Comparison of ENCODE assay signal across 8 cellular contexts in genomic region chr1:168225476-168226190, GRCh38. TPM values are rescaled to one million over a fixed set of nuclear protein-coding genes. Genes with fewer than 3 reads are reported as not detected.
DNase-seq lines count a peak whose midpoint lies in the region; ATAC-seq and TF ChIP-seq lines count a peak whose summit lies in the region.

TSS of gene SFT2D2 (plus strand) at chr1:168226004. CDS start at chr1:168226080, 76 bp downstream.

- peak within 1 kb of the TSS; percentile 93 for H3K4me3 Mint-ChIP-seq in activated T-cell treated with anti-CD3 and anti-CD28 coated beads, Interleukin-2, amount 50 U/mL, for 4 hours

- H2BK5ac ChIP-seq in IMR-90 (ENCODE audit: low read depth, low read length, poor library complexity, severe bottlenecking) = peak within 1 kb of the TSS; percentile 77

- H3K23ac ChIP-seq in IMR-90 (ENCODE audit: low read depth, low read length) = peak within 1 kb of the TSS; percentile 90

- peaks cover 48% of the 10 kb centered on the region for H3K4me1 Mint-ChIP-seq in activated T-cell treated with anti-CD3 and anti-CD28 coated beads, Interleukin-2, amount 50 U/mL, for 4 hours (ENCODE audit: low read depth)

- H3K9me3 ChIP-seq in IMR-90 (ENCODE audit: control insufficient read depth, insufficient read depth, low read length) (peaks cover 3% of the 10 kb centered on the region), Panc1 (ENCODE audit: control insufficient read depth, insufficient read depth, low read depth, low read length) (peaks cover 4% of the 10 kb centered on the region; the same call in 1 of the 2 replicates), esophagus muscularis mucosa (no peaks in the 10 kb centered on the region)

- dilution Hi-C loops in IMR-90 (cut with HindIII; ENCODE audit: low sequenced_read_pairs, unreplicated experiment) = no loop called here

- H3K79me1 ChIP-seq in IMR-90 (ENCODE audit: low read depth in 1 of 2, low read length in 2 of 2) = peaks cover 24 to 46% of the 10 kb centered on the region in 2 experiments

- H3K27me3 Mint-ChIP-seq in activated T-cell treated with anti-CD3 and anti-CD28 coated beads, Interleukin-2, amount 50 U/mL, for 4 hours (ENCODE audit: low read depth) = peaks cover 2% of the 10 kb centered on the region

- ATAC-seq in GM21526 (IDR thresholded peaks at IDR 0.05; ENCODE audit: low FRiP score, unreplicated experiment) = peak; percentile 72
- peak; percentile 95 for ATAC-seq in IMR-90 (ENCODE audit: low read depth)
- ATAC-seq in Panc1 = peak; percentile 97
- ATAC-seq in activated T-cell treated with anti-CD3 and anti-CD28 coated beads, Interleukin-2, amount 50 U/mL, for 4 hours = peak; percentile 94 to 95

- in situ Hi-C loops in IMR-90 (cut with MboI; ENCODE audit: low sequenced_read_pairs) (no loop called here), Panc1 (cut with HindIII; ENCODE audit: low pct_unique_long_range_greater_than_20kb, low sequenced_read_pairs) (no loop called here)

- H3K18ac ChIP-seq in IMR-90 (ENCODE audit: low read depth, low read length) = peak within 1 kb of the TSS; percentile 1; the same call in 1 of the 2 replicates

- DNase-seq in DMS 273 treated with DMSO at 0.1 percent for 48 hours (lab: John Stamatoyannopoulos, UW) (peak; percentile 54), IMR-90 (peak; percentile 67), Panc1 (ENCODE audit: low read depth, low spot score) (peak; percentile 42), esophagus muscularis mucosa (ENCODE audit: extremely low spot score) (peak; percentile 92), myocyte (ENCODE audit: low read depth) (peak; percentile 79)
- DNase-seq in activated T-cell treated with anti-CD3 and anti-CD28 coated beads, Interleukin-2, amount 50 U/mL, for 4 hours = peak; percentile 72
- DNase-seq in stimulated activated CD8-positive, alpha-beta memory T cell treated with anti-CD3 and anti-CD28 coated beads, Interleukin-7, amount 100 ng/mL, for 48 hours (ENCODE audit: extremely low read depth in 1 of 2, low read depth in 1 of 2) = peak; percentile 66 to 69

- WGBS in IMR-90 (ENCODE audit: extremely low coverage in 2 of 2, insufficient read length in 1 of 2), 2 experiments = 1% methylated on average over 41 of the region's 58 CpGs; no CpG with 5 or more reads in 1 of the 2 experiments
- WGBS in esophagus muscularis mucosa = under 1% methylated on average over 45 of the region's 58 CpGs

- peak within 1 kb of the TSS; percentile 94 for H2AK9ac ChIP-seq in IMR-90 (replicated peaks; ENCODE audit: low read depth, low read length, poor library complexity)

- intact Hi-C loops in IMR-90 (cut with micrococcal nuclease) = loop anchor here (2.0 to 5.0 kb wide), 4 partner anchors 45 to 505 kb away; partner anchors contain the start of genes DCAF6, MPC2 and MPZL1
- intact Hi-C loops in Panc1 (cut with micrococcal nuclease; ENCODE audit: unreplicated experiment) = no loop called here
- intact Hi-C loops in esophagus muscularis mucosa (cut with DNase I) = no loop called here

- peak within 1 kb of the TSS; percentile 86 for H3K27ac ChIP-seq in IMR-90 (ENCODE audit: insufficient read depth, low read length)
- H3K27ac ChIP-seq in Panc1 (ENCODE audit: low read length) = peak within 1 kb of the TSS; percentile 89
- peak within 1 kb of the TSS; percentile 89 to 96 (median 90) for H3K27ac ChIP-seq in esophagus muscularis mucosa (replicated peaks in 1 of 4)

- peaks cover 2% of the 10 kb centered on the region; the same call in 1 of the 2 replicates for H4K20me1 ChIP-seq in IMR-90 (ENCODE audit: insufficient read depth, low read length)

- BruUV-seq in IMR-90 (replicated peaks; lab: Mats Ljungman, UMichigan) (no TSS peak), Panc1 (replicated peaks; lab: Mats Ljungman, UMichigan) (TSS peak; percentile 98)

- H2BK20ac ChIP-seq in IMR-90 (ENCODE audit: low read depth, low read length) = no peak within 1 kb of the TSS

- CTCF ChIA-PET in IMR-90 (lab: Yijun Ruan, JAX) (no interaction called here), Panc1 (lab: Charles Lee) (interaction anchor here (0.5 kb wide), 1 partner anchor 81 kb away, joined by 6 read pairs; no protein-coding TSS in a partner anchor)

- peak within 1 kb of the TSS; percentile 85 for H3K4me3 ChIP-seq in IMR-90 (ENCODE audit: insufficient read depth, low read depth, low read length)
- peak within 1 kb of the TSS; percentile 85 for H3K4me3 ChIP-seq in Panc1 (ENCODE audit: low read depth in 2 of 2, low read length in 2 of 2)
- H3K4me3 ChIP-seq in esophagus muscularis mucosa = peak within 1 kb of the TSS; percentile 78 to 100 (median 95)

- peak within 1 kb of the TSS; percentile 91 for H3K9ac ChIP-seq in IMR-90 (ENCODE audit: low read depth, low read length)

- POLR2A ChIA-PET in IMR-90 (lab: Charles Lee; ENCODE audit: unreplicated experiment) = no interaction called here
- POLR2A ChIA-PET in Panc1 (lab: Charles Lee) = interaction anchor here (0.6 kb wide), 1 partner anchor 841 kb away, joined by 7 read pairs; no protein-coding TSS in a partner anchor

- H2BK15ac ChIP-seq in IMR-90 (ENCODE audit: low read depth, low read length) = peak within 1 kb of the TSS; percentile 41; the same call in 1 of the 3 replicates

- peak within 1 kb of the TSS; percentile 68 for H4K5ac ChIP-seq in IMR-90 (ENCODE audit: low read depth, low read length)

- peak within 1 kb of the TSS; percentile 77 for H4K91ac ChIP-seq in IMR-90 (ENCODE audit: insufficient read depth, low read depth, low read length)

- H3K27me3 ChIP-seq in IMR-90 (ENCODE audit: control insufficient read depth, insufficient read depth, low read length) = no peaks in the 10 kb centered on the region; the same call in 1 of the 2 replicates
- H3K27me3 ChIP-seq in Panc1 (ENCODE audit: control insufficient read depth, insufficient read depth, low read length) = no peaks in the 10 kb centered on the region
- no peaks in the 10 kb centered on the region for H3K27me3 ChIP-seq in esophagus muscularis mucosa

- H3K4me1 ChIP-seq in IMR-90 (ENCODE audit: control insufficient read depth, insufficient read depth, low read length) (peaks cover 3% of the 10 kb centered on the region), Panc1 (ENCODE audit: control insufficient read depth, insufficient read depth, low read length) (peaks cover 27% of the 10 kb centered on the region), esophagus muscularis mucosa (peaks cover 24 to 51% (median 47%) of the 10 kb centered on the region in 4 donors)

- peak within 1 kb of the TSS; percentile 88 to 95 for H4K8ac ChIP-seq in IMR-90 (ENCODE audit: low read depth in 2 of 2, low read length in 2 of 2)

- TF ChIP-seq RAD21 in IMR-90 (IDR thresholded peaks at IDR 0.05; ENCODE audit: low read length) = no peak

- peak within 1 kb of the TSS; percentile 52; the same call in 1 of the 2 replicates for H3K56ac ChIP-seq in IMR-90 (ENCODE audit: extremely low read depth, insufficient read depth, low read length)

- H2AK5ac ChIP-seq in IMR-90 (ENCODE audit: low read depth, low read length) = peak within 1 kb of the TSS; percentile 83

- TF ChIP-seq EP300 in esophagus muscularis mucosa (IDR thresholded peaks at IDR 0.05) = no peak

- TF ChIP-seq CTCF in IMR-90 (conservative IDR thresholded peaks at IDR 0.05; ENCODE audit: low read depth, low read length) (no peak), Panc1 (IDR thresholded peaks at IDR 0.05) (no peak), esophagus muscularis mucosa (IDR thresholded peaks at IDR 0.05) (no peak)

- TF ChIP-seq POLR2A in IMR-90 (IDR thresholded peaks at IDR 0.05; ENCODE audit: low read depth, low read length) = peak; percentile 9; the same call in 1 of the 2 replicates
- no peak for TF ChIP-seq POLR2A in esophagus muscularis mucosa (IDR thresholded peaks at IDR 0.05; ENCODE audit: low read depth)

- peaks cover 4% of the 10 kb centered on the region; the same call in 1 of the 2 replicates for H3K36me3 ChIP-seq in IMR-90 (ENCODE audit: control insufficient read depth, insufficient read depth, low read length)
- H3K36me3 ChIP-seq in Panc1 (ENCODE audit: control insufficient read depth, insufficient read depth, low read length) = peaks cover 4% of the 10 kb centered on the region; the same call in 1 of the 2 replicates
- H3K36me3 ChIP-seq in esophagus muscularis mucosa = peaks cover 0 to 6% (median 3%) of the 10 kb centered on the region in 4 donors

- H3K14ac ChIP-seq in IMR-90 (replicated peaks; ENCODE audit: low read depth, low read length) = peak within 1 kb of the TSS; percentile 92

- H3K9me1 ChIP-seq in IMR-90 (ENCODE audit: insufficient read depth, low read length) = peaks cover 17% of the 10 kb centered on the region; the same call in 1 of the 2 replicates

- peak within 1 kb of the TSS; percentile 74 for H3K4ac ChIP-seq in IMR-90 (ENCODE audit: low read depth, low read length)

- no peaks in the 10 kb centered on the region for H3K9me3 Mint-ChIP-seq in activated T-cell treated with anti-CD3 and anti-CD28 coated beads, Interleukin-2, amount 50 U/mL, for 4 hours

- H2AFZ ChIP-seq in IMR-90 (replicated peaks; ENCODE audit: low read length, poor library complexity) = peak within 1 kb of the TSS; percentile 99

- peak within 1 kb of the TSS; percentile 71 for H2BK120ac ChIP-seq in IMR-90 (ENCODE audit: low read depth, low read length)

- peak within 1 kb of the TSS; percentile 92 for H3K4me2 ChIP-seq in IMR-90 (ENCODE audit: low read depth, low read length)

- peaks cover 8% of the 10 kb centered on the region for H3K36me3 Mint-ChIP-seq in activated T-cell treated with anti-CD3 and anti-CD28 coated beads, Interleukin-2, amount 50 U/mL, for 4 hours (ENCODE audit: insufficient read depth)

TF ChIP-seq in IMR-90, 13 proteins besides CTCF, POLR2A, EP300 and RAD21:
- peak; percentile 44; the same call in 1 of the 2 replicates for TF ChIP-seq MAZ (IDR thresholded peaks at IDR 0.05; ENCODE audit: borderline replicate concordance, low read depth, low read length)
- no peak for TF ChIP-seq RFX5 (IDR thresholded peaks at IDR 0.05; ENCODE audit: low read depth, low read length)
- peak; percentile 67 for TF ChIP-seq MXI1 (IDR thresholded peaks at IDR 0.05; ENCODE audit: borderline replicate concordance, low read depth, low read length)
- TF ChIP-seq BHLHE40 (IDR thresholded peaks at IDR 0.05; ENCODE audit: low read depth, low read length) = peak; percentile 29; the same call in 1 of the 2 replicates

RNA-seq across cellular contexts. Expression of gene SFT2D2, which starts in this region (rescaled TPM):
- 37.6 and 42.2 TPM in 2 replicates for total RNA-seq in IMR-90 (2012; rRNA removed)
- 8.8 and 11.1 TPM in 2 replicates for polyA plus RNA-seq in IMR-90 (2012; rRNA removed)
- polyA plus RNA-seq in IMR-90 (2012; cell fraction: cytosol; rRNA removed) = 3.2 and 3.4 TPM in 2 replicates
- polyA plus RNA-seq in IMR-90 (2012; cell fraction: nucleus; rRNA removed; ENCODE audit: low replicate concordance) = 2.7 and 12.8 TPM in 2 replicates
- total RNA-seq in Panc1 (2021; ENCODE audit: unreplicated experiment) = 68.1 TPM
- polyA plus RNA-seq in Panc1 (2012; ENCODE audit: insufficient read length) = 14.8 TPM
- total RNA-seq in activated T-cell treated with anti-CD3 and anti-CD28 coated beads, Interleukin-2, amount 50 U/mL, for 4 hours = 10 to 100 TPM; 31.0 to 37.1 (median 36.9) TPM
- total RNA-seq in esophagus muscularis mucosa = 10 to 100 TPM; 27.8 to 35.1 (median 29.9) TPM
- 29.7 and 34.0 TPM in 2 replicates for total RNA-seq in myocyte
- 13.2 TPM for polyA plus RNA-seq in myocyte (2012)

Comparison
In these comparisons a context has a peak if more than half of its experiments do, and no peak if none do; other contexts are left out.
1. Peak in every context shown above with its lines: DNase-seq, ATAC-seq, H3K4me3 ChIP-seq and H3K27ac ChIP-seq.
2. DNase-seq: peak in every context shown above with its lines; median percentile 92 in esophagus muscularis mucosa; 79 in myocyte; 72 in activated T-cell treated with anti-CD3 and anti-CD28 coated beads, Interleukin-2, amount 50 U/mL, for 4 hours; 68 in stimulated activated CD8-positive, alpha-beta memory T cell treated with anti-CD3 and anti-CD28 coated beads, Interleukin-7, amount 100 ng/mL, for 48 hours; 67 in IMR-90; 54 in DMS 273 treated with DMSO at 0.1 percent for 48 hours; 42 in Panc1.